ENCODE assay signal across 10 cellular contexts in genomic region chr2:170505631-170506270, GRCh38.
DNase-seq lines count a peak whose midpoint lies in the region; ATAC-seq, FAIRE-seq and TF ChIP-seq lines count a peak whose summit lies in the region.
"Had no signal": no experiment of that assay in that cellular context is flagged by ENCODE, and none has a peak within 500 bp of the region (broad histone marks: within the 10 kb centered on the region; RNA-seq: fewer than 3 reads in every experiment).

No MANE protein-coding gene starts in this region.

- peaks cover 17% of the 10 kb centered on the region for H3K27me3 Mint-ChIP-seq in activated CD4-positive, alpha-beta T cell treated with anti-CD3 and anti-CD28 coated beads, Interleukin-2, amount 10 ng/mL, durations not matched to agents 24 days and 14 days

- no peak overlapping the region for H3K14ac ChIP-seq in mesenchymal stem cell (ENCODE audit: low read length in 2 of 2)

- ATAC-seq in foreskin keratinocyte: no peak

- peak overlapping the region; percentile 6 for H2AFZ ChIP-seq in mesenchymal stem cell (ENCODE audit: low read depth, low read length)

- H3K36me3 ChIP-seq in mesenchymal stem cell (ENCODE audit: control insufficient read depth in 1 of 2, insufficient read depth in 2 of 2, low read depth in 1 of 2, low read length in 2 of 2) (no peaks in the 10 kb centered on the region), tibial nerve (no peaks in the 10 kb centered on the region)

- intact Hi-C loops in activated CD4-positive, alpha-beta T cell treated with anti-CD3 and anti-CD28 coated beads, Interleukin-2, amount 10 ng/mL, durations not matched to agents 24 days and 14 days (cut with micrococcal nuclease): no loop called here

- H2BK120ac ChIP-seq in mesenchymal stem cell (ENCODE audit: low read depth, low read length): no peak overlapping the region

- peak overlapping the region; percentile 40 for H3K27ac Mint-ChIP-seq in activated CD4-positive, alpha-beta T cell treated with anti-CD3 and anti-CD28 coated beads, Interleukin-2, amount 10 ng/mL, durations not matched to agents 24 days and 14 days
- H3K27ac Mint-ChIP-seq: naive B cell had no signal

- H3K4me3 ChIP-seq in mesenchymal stem cell (ENCODE audit: insufficient read depth in 1 of 2, low read depth in 1 of 2, low read length in 2 of 2): peak overlapping the region in 1 of 2 experiments; percentile 67
- peak overlapping the region in 3 of 4 donors; percentile 2 to 16 (median 9) for H3K4me3 ChIP-seq in tibial nerve

- H3K27me3 ChIP-seq in mesenchymal stem cell (ENCODE audit: control insufficient read depth in 1 of 2, insufficient read depth in 1 of 2, low read length in 2 of 2): no peaks in the 10 kb centered on the region
- H3K27me3 ChIP-seq in tibial nerve: no peaks in the 10 kb centered on the region
- no peaks in the 10 kb centered on the region for H3K27me3 ChIP-seq in foreskin keratinocyte

- TF ChIP-seq CTCF in tibial nerve (IDR thresholded peaks at IDR 0.05) (no peak), foreskin keratinocyte (conservative IDR thresholded peaks at IDR 0.05) (no peak)

- H3K4ac ChIP-seq in mesenchymal stem cell (ENCODE audit: low read depth in 1 of 2, low read length in 2 of 2): no peak overlapping the region

- no peaks in the 10 kb centered on the region for H3K9me3 ChIP-seq in mesenchymal stem cell (ENCODE audit: control insufficient read depth, low read length)
- H3K9me3 ChIP-seq in tibial nerve: no peaks in the 10 kb centered on the region

- FAIRE-seq in endometrium (lab: Jason Lieb, UNC): peak; percentile 77

- peaks cover 23% of the 10 kb centered on the region for H3K4me1 Mint-ChIP-seq in activated CD4-positive, alpha-beta T cell treated with anti-CD3 and anti-CD28 coated beads, Interleukin-2, amount 10 ng/mL, durations not matched to agents 24 days and 14 days

- no peaks in the 10 kb centered on the region for H3K9me3 Mint-ChIP-seq in activated CD4-positive, alpha-beta T cell treated with anti-CD3 and anti-CD28 coated beads, Interleukin-2, amount 10 ng/mL, durations not matched to agents 24 days and 14 days

- no peak overlapping the region for H3K27ac ChIP-seq in mesenchymal stem cell (ENCODE audit: low read length, poor library complexity, severe bottlenecking)
- H3K27ac ChIP-seq in tibial nerve: peak overlapping the region in 3 of 4 donors; percentile 41 to 73 (median 65)
- no peak overlapping the region for H3K27ac ChIP-seq in foreskin keratinocyte

- peak overlapping the region; percentile 86 for H3K9ac ChIP-seq in mesenchymal stem cell (ENCODE audit: low read length)

- H4K91ac ChIP-seq in mesenchymal stem cell (ENCODE audit: low read length): peak overlapping the region; percentile 34

- TF ChIP-seq POLR2A in tibial nerve (IDR thresholded peaks at IDR 0.05): no peak

- H3K4me3 Mint-ChIP-seq in activated CD4-positive, alpha-beta T cell treated with anti-CD3 and anti-CD28 coated beads, Interleukin-2, amount 10 ng/mL, durations not matched to agents 24 days and 14 days: no peak overlapping the region
- H3K4me3 Mint-ChIP-seq: naive B cell had no signal

- H2BK12ac ChIP-seq in mesenchymal stem cell (ENCODE audit: low read length in 2 of 2): no peak overlapping the region

- no peak overlapping the region for H3K23ac ChIP-seq in mesenchymal stem cell (ENCODE audit: low read length in 2 of 2)

- no peaks in the 10 kb centered on the region for H3K79me1 ChIP-seq in mesenchymal stem cell (replicated peaks; ENCODE audit: low read length, poor library complexity, severe bottlenecking)

- no peak overlapping the region for H4K8ac ChIP-seq in mesenchymal stem cell (ENCODE audit: low read length)

- 56% methylated on average over 5 of the region's 6 CpGs for WGBS in mesenchymal stem cell
- 13 to 18% methylated on average over 6 of the region's 6 CpGs for WGBS in tibial nerve, 2 donors

- TF ChIP-seq EP300 in tibial nerve (IDR thresholded peaks at IDR 0.05): peak in 1 of 2 donors; percentile 55

- no peak overlapping the region for H2BK5ac ChIP-seq in mesenchymal stem cell (ENCODE audit: low read depth, low read length, poor library complexity, severe bottlenecking)

- H2BK15ac ChIP-seq in mesenchymal stem cell (ENCODE audit: low read depth, poor library complexity, severe bottlenecking): no peak overlapping the region

- peaks cover 1% of the 10 kb centered on the region for H3K4me1 ChIP-seq in mesenchymal stem cell (ENCODE audit: control insufficient read depth, insufficient read depth, low read depth, low read length)
- H3K4me1 ChIP-seq in tibial nerve: peaks cover 0 to 27% (median 10%) of the 10 kb centered on the region in 4 donors
- no peaks in the 10 kb centered on the region for H3K4me1 ChIP-seq in foreskin keratinocyte

- H2AK5ac ChIP-seq in mesenchymal stem cell (ENCODE audit: low read length, severe bottlenecking): no peak overlapping the region

- peak; percentile 63 for DNase-seq in activated CD4-positive, alpha-beta T cell treated with anti-CD3 and anti-CD28 coated beads, Interleukin-2, amount 10 ng/mL, durations not matched to agents 24 days and 14 days
- DNase-seq in activated CD4-positive, alpha-beta T cell treated with anti-CD3 and anti-CD28 coated beads, Interleukin-2, amount 50 U/mL, for 4 hours: no peak
- no peak for DNase-seq in mesenchymal stem cell
- DNase-seq in tibial nerve (ENCODE audit: low spot score in 2 of 2): peak; percentile 59 to 74
- DNase-seq in NCI-H187 treated with DMSO at 0.1 percent for 48 hours (lab: John Stamatoyannopoulos, UW): no peak
- no peak for DNase-seq in SHP77 treated with DMSO at 0.1 percent for 48 hours (lab: John Stamatoyannopoulos, UW)
- no peak for DNase-seq in foreskin keratinocyte
- DNase-seq: central memory CD4-positive, alpha-beta T cell; naive B cell had no signal

- no peak overlapping the region for H3K4me2 ChIP-seq in mesenchymal stem cell (ENCODE audit: low read length, poor library complexity, severe bottlenecking)

- peak overlapping the region; percentile 2 to 7 for H3K18ac ChIP-seq in mesenchymal stem cell (ENCODE audit: low read depth in 1 of 2, low read length in 2 of 2)

- no peaks in the 10 kb centered on the region for H3K36me3 Mint-ChIP-seq in activated CD4-positive, alpha-beta T cell treated with anti-CD3 and anti-CD28 coated beads, Interleukin-2, amount 10 ng/mL, durations not matched to agents 24 days and 14 days (ENCODE audit: low read depth)
- H3K36me3 Mint-ChIP-seq: naive B cell had no signal

Comparison
In these comparisons a context has a peak if more than half of its experiments do, and no peak if none do; other contexts are left out.
1. DNase-seq: peak in activated CD4-positive, alpha-beta T cell treated with anti-CD3 and anti-CD28 coated beads, Interleukin-2, amount 10 ng/mL, durations not matched to agents 24 days and 14 days (single experiment) and tibial nerve (2 of 2); none in activated CD4-positive, alpha-beta T cell treated with anti-CD3 and anti-CD28 coated beads, Interleukin-2, amount 50 U/mL, for 4 hours (0 of 2), mesenchymal stem cell (single experiment), NCI-H187 treated with DMSO at 0.1 percent for 48 hours (single experiment), SHP77 treated with DMSO at 0.1 percent for 48 hours (single experiment) and foreskin keratinocyte (0 of 2).
2. H3K27ac ChIP-seq: peak in tibial nerve (3 of 4); none in mesenchymal stem cell (single experiment) and foreskin keratinocyte (single experiment).